ENCODE assay signal across 1 cellular context in the genomic region with DNA sequence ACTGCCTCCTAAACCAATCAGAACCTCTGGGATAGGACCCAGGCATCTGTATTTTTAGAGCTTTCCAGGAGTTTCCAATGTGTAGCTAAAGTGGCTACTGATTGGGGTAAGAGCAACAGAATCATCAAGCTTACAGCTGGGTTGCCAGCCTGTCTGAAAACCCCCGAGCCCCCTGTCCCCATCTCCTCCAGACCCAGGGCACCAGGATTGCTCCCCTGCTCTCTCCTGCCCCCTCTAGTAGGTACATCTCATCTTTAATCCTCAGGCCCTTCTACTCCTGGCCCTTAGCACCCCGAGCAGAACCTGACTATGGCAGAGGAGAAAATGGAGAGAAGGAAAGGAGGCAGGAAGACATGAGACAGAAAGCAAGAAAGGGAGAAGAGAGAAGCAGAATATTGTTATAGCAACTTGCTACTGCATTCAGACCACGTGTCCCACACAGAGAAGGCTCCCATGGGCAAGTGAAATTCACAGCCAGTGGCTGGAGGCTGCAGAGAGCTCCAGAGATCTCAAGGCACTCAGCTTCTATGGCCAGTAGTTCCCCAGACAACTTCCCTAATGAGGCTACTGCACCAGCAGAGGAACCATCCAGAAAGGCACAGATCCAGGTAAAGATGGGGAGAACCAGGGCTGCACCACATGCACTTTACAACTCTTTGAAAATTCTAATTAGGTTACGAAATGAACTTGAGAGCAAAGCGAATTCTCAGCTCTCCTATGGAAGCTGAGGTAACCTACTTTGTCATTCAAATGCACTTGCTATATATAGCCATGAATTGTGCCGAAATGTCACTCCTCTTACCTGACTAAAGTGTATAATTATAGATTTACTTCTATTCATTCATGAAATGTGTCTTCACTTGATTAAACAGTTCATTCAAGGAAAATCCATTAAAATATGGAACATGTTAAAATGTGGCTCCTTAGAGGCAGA.
TF ChIP-seq lines count a peak whose summit lies in the region.

No MANE protein-coding gene starts in this region.

TF ChIP-seq in WTC11, 78 proteins besides CTCF, POLR2A, EP300 and RAD21 (continued from another document):
- TF ChIP-seq E2F5 (CRISPR knock-in tag; IDR thresholded peaks at IDR 0.05), result no peak
